Comparison of ENCODE assay signal across 16 cellular contexts in the genomic region with DNA sequence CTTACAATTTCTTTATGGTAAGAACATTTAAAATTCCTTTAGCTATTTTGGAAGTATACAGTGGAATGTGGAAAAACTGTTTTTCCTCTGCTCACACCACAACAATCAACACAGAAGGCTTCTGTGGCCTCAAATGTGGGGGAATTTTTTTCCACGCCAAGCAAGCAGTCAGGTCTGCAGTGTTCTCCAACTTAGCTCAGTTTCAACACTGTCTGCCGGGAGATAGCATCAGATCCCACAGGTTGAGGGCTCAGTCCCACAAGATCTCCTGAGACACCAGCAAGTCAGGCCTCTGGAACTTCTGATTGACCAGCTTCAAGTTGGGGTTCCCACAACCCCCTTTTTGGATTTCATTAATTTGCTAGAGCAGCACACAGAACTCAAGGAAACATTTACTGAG. TPM values are rescaled to one million over a fixed set of nuclear protein-coding genes. Genes with fewer than 3 reads are reported as not detected.
DNase-seq lines count a peak whose midpoint lies in the region; ATAC-seq, FAIRE-seq and TF ChIP-seq lines count a peak whose summit lies in the region.
"Had no signal": no experiment of that assay in that cellular context is flagged by ENCODE, and none has a peak within 500 bp of the region (broad histone marks: within the 10 kb centered on the region; RNA-seq: fewer than 3 reads in every experiment).

No MANE protein-coding gene starts in this region.

- peaks cover 20% of the 10 kb centered on the region for H3K4me1 Mint-ChIP-seq in WTC11
- H3K4me1 Mint-ChIP-seq in CD14-positive monocyte = no peaks in the 10 kb centered on the region

- TF ChIP-seq POLR2A in H54 (IDR thresholded peaks at IDR 0.05; ENCODE audit: low read depth, low read length) (no peak), body of pancreas (IDR thresholded peaks at IDR 0.05) (no peak)

- DNase-seq in H54 (ENCODE audit: insufficient read length, low spot score) = no peak
- DNase-seq in WTC11 (ENCODE audit: low spot score) = no peak
- DNase-seq in fibroblast of peridontal ligament (ENCODE audit: extremely low read depth) = peak; percentile 14
- no peak for DNase-seq in body of pancreas
- DNase-seq in CD14-positive monocyte (ENCODE audit: low spot score) = no peak
- DNase-seq: AML-193; Calu3; CD4-positive, alpha-beta T cell; DMS 273 treated with DMSO at 0.1 percent for 48 hours; GOT3 had no signal

- intact Hi-C loops in body of pancreas (cut with DNase I) (no loop called here), CD14-positive monocyte (cut with micrococcal nuclease) (no loop called here)

- H3K27me3 Mint-ChIP-seq in WTC11 (ENCODE audit: low read depth) (no peaks in the 10 kb centered on the region), CD14-positive monocyte (ENCODE audit: low read depth in 3 of 3) (no peaks in the 10 kb centered on the region)
- H3K27me3 Mint-ChIP-seq: CD4-positive, alpha-beta T cell had no signal

- FAIRE-seq in H54 (lab: Jason Lieb, UNC) = peak; percentile 66
- FAIRE-seq: HTR-8/SVneo, K562 had no signal

- no peaks in the 10 kb centered on the region for H3K27me3 ChIP-seq in body of pancreas
- H3K27me3 ChIP-seq: BLaER1 had no signal

- H3K27ac Mint-ChIP-seq in WTC11 (0 out of 2 replicates have a peak overlapping the region, but pooled peaks have one; percentile 49), CD14-positive monocyte (peak overlapping the region in 1 of 7 donors; percentile 40)
- H3K27ac Mint-ChIP-seq: CD4-positive, alpha-beta T cell had no signal

- CTCF ChIA-PET in WTC11 (lab: Charles Lee) = interaction anchor here (0.6 kb wide), 1 partner anchor 217 kb away, joined by 3 read pairs; no protein-coding TSS in a partner anchor

- no peaks in the 10 kb centered on the region for H3K4me1 ChIP-seq in body of pancreas
- H3K4me1 ChIP-seq: BLaER1 had no signal

- WGBS in body of pancreas, 2 donors = 90 to 91% methylated on average over 2 of the region's 2 CpGs

- ATAC-seq in WTC11 (no peak), body of pancreas (no peak), GM21367 (IDR thresholded peaks at IDR 0.05; ENCODE audit: unreplicated experiment) (no peak), HG03442 (IDR thresholded peaks at IDR 0.05; ENCODE audit: unreplicated experiment) (no peak)
- ATAC-seq: K562 had no signal

- H3K36me3 Mint-ChIP-seq in WTC11 = peaks cover 34% of the 10 kb centered on the region
- H3K36me3 Mint-ChIP-seq in CD14-positive monocyte = peaks cover 43 to 45% of the 10 kb centered on the region in 2 donors

- H3K9me3 Mint-ChIP-seq in WTC11 (no peaks in the 10 kb centered on the region), CD14-positive monocyte (no peaks in the 10 kb centered on the region)
- H3K9me3 Mint-ChIP-seq: CD4-positive, alpha-beta T cell had no signal

- H3K27ac ChIP-seq in body of pancreas = no peak overlapping the region
- H3K27ac ChIP-seq: BLaER1 had no signal

- H3K36me3 ChIP-seq in body of pancreas (replicated peaks in 1 of 2; ENCODE audit: insufficient read depth in 1 of 2, low read depth in 2 of 2) = peaks cover 0 to 5% of the 10 kb centered on the region in 2 donors

- H3K4me3 Mint-ChIP-seq in WTC11 (no peak overlapping the region), CD14-positive monocyte (no peak overlapping the region)
- H3K4me3 Mint-ChIP-seq: CD4-positive, alpha-beta T cell had no signal

- no peaks in the 10 kb centered on the region for H3K9me3 ChIP-seq in body of pancreas
- H3K9me3 ChIP-seq: BLaER1, HAP-1 had no signal

- no peak overlapping the region for H3K4me3 ChIP-seq in body of pancreas
- H3K4me3 ChIP-seq: BLaER1, HAP-1, K562 had no signal

- no peak for TF ChIP-seq CTCF in WTC11 (IDR thresholded peaks at IDR 0.05)
- TF ChIP-seq CTCF in body of pancreas (IDR thresholded peaks at IDR 0.05) = no peak
- no peak for TF ChIP-seq CTCF in CD14-positive monocyte (IDR thresholded peaks at IDR 0.05)

- POLR2A ChIA-PET in WTC11 (lab: Charles Lee) = interaction anchor here (0.7 kb wide), 1 partner anchor 30 kb away, joined by 3 read pairs; no protein-coding TSS in a partner anchor

TF ChIP-seq in WTC11, 78 proteins besides CTCF, POLR2A, EP300 and RAD21:
- TF ChIP-seq, protein P1, sequence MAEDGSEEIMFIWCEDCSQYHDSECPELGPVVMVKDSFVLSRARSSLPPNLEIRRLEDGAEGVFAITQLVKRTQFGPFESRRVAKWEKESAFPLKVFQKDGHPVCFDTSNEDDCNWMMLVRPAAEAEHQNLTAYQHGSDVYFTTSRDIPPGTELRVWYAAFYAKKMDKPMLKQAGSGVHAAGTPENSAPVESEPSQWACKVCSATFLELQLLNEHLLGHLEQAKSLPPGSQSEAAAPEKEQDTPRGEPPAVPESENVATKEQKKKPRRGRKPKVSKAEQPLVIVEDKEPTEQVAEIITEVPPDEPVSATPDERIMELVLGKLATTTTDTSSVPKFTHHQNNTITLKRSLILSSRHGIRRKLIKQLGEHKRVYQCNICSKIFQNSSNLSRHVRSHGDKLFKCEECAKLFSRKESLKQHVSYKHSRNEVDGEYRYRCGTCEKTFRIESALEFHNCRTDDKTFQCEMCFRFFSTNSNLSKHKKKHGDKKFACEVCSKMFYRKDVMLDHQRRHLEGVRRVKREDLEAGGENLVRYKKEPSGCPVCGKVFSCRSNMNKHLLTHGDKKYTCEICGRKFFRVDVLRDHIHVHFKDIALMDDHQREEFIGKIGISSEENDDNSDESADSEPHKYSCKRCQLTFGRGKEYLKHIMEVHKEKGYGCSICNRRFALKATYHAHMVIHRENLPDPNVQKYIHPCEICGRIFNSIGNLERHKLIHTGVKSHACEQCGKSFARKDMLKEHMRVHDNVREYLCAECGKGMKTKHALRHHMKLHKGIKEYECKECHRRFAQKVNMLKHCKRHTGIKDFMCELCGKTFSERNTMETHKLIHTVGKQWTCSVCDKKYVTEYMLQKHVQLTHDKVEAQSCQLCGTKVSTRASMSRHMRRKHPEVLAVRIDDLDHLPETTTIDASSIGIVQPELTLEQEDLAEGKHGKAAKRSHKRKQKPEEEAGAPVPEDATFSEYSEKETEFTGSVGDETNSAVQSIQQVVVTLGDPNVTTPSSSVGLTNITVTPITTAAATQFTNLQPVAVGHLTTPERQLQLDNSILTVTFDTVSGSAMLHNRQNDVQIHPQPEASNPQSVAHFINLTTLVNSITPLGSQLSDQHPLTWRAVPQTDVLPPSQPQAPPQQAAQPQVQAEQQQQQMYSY (CRISPR knock-in tag; IDR thresholded peaks at IDR 0.05) = no peak
- TF ChIP-seq ZNF396 (CRISPR knock-in tag; IDR thresholded peaks at IDR 0.05; ENCODE audit: borderline replicate concordance) = no peak
- TF ChIP-seq, protein P2, sequence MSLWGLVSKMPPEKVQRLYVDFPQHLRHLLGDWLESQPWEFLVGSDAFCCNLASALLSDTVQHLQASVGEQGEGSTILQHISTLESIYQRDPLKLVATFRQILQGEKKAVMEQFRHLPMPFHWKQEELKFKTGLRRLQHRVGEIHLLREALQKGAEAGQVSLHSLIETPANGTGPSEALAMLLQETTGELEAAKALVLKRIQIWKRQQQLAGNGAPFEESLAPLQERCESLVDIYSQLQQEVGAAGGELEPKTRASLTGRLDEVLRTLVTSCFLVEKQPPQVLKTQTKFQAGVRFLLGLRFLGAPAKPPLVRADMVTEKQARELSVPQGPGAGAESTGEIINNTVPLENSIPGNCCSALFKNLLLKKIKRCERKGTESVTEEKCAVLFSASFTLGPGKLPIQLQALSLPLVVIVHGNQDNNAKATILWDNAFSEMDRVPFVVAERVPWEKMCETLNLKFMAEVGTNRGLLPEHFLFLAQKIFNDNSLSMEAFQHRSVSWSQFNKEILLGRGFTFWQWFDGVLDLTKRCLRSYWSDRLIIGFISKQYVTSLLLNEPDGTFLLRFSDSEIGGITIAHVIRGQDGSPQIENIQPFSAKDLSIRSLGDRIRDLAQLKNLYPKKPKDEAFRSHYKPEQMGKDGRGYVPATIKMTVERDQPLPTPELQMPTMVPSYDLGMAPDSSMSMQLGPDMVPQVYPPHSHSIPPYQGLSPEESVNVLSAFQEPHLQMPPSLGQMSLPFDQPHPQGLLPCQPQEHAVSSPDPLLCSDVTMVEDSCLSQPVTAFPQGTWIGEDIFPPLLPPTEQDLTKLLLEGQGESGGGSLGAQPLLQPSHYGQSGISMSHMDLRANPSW (CRISPR knock-in tag; conservative IDR thresholded peaks at IDR 0.05; ENCODE audit: low read depth) = no peak
- TF ChIP-seq, protein P3, sequence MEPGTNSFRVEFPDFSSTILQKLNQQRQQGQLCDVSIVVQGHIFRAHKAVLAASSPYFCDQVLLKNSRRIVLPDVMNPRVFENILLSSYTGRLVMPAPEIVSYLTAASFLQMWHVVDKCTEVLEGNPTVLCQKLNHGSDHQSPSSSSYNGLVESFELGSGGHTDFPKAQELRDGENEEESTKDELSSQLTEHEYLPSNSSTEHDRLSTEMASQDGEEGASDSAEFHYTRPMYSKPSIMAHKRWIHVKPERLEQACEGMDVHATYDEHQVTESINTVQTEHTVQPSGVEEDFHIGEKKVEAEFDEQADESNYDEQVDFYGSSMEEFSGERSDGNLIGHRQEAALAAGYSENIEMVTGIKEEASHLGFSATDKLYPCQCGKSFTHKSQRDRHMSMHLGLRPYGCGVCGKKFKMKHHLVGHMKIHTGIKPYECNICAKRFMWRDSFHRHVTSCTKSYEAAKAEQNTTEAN (CRISPR knock-in tag; IDR thresholded peaks at IDR 0.05) = no peak
- TF ChIP-seq MYBL2 (CRISPR knock-in tag; IDR thresholded peaks at IDR 0.05) = no peak
- TF ChIP-seq, protein P4, sequence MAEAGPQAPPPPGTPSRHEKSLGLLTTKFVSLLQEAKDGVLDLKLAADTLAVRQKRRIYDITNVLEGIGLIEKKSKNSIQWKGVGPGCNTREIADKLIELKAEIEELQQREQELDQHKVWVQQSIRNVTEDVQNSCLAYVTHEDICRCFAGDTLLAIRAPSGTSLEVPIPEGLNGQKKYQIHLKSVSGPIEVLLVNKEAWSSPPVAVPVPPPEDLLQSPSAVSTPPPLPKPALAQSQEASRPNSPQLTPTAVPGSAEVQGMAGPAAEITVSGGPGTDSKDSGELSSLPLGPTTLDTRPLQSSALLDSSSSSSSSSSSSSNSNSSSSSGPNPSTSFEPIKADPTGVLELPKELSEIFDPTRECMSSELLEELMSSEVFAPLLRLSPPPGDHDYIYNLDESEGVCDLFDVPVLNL (CRISPR knock-in tag; IDR thresholded peaks at IDR 0.05; ENCODE audit: borderline replicate concordance, low read depth) = no peak
- TF ChIP-seq ATF1 (CRISPR knock-in tag; IDR thresholded peaks at IDR 0.05) = no peak
- TF ChIP-seq CBFB (CRISPR knock-in tag; IDR thresholded peaks at IDR 0.05; ENCODE audit: low read depth) = no peak
TF ChIP-seq in WTC11: peak in this region for 0.

RNA-seq across cellular contexts. Expression of a gene that starts 50.3 kb away (rescaled TPM):
- total RNA-seq in WTC11 (2021) (47.5 to 51.0 TPM (median 50.0 TPM) in 3 replicates), body of pancreas (10 to 100 TPM in 1 of 2 donors, 1 to 10 TPM in 1; 5.9 to 15.3 TPM)
- 1 to 10 TPM in 1 of 2 donors, under 1 TPM in 1; 0.52 to 1.2 TPM for polyA plus RNA-seq in CD14-positive monocyte
